Comparison of ENCODE assay signal across 1 cellular context in the genomic region with DNA sequence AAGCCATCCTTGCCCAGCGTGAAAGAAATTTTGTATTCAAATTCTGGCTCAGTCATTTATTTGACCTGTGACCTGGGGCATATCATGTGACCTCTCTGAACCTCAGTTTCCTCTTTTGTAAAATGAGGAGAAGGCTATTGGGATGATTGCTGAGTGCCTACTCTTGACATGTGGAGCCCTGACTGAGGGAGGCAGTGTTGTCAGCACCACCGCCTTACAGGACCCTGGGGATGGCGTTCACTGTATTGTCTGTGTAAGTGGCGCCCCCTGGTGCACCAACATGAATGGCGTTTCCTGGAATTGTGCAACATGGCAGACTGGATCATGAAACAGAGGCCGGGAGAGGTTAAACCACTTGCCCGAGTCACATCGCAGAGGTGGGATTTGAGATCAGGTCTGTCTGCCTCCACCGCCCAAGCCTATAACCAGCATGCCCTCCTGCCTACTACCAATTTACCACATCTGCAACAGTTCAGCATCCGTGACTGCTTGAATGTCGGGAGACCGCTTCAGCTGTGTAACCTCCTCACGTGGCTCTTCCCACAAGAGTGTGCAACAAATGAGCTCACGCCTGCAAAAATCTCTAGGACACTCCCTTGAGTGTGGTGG.
TF ChIP-seq lines count a peak whose summit lies in the region.

No MANE protein-coding gene starts in this region.

TF ChIP-seq in SK-N-SH, 30 proteins besides CTCF, POLR2A, EP300 and RAD21 (continued from another document):
- TF ChIP-seq, protein P1, sequence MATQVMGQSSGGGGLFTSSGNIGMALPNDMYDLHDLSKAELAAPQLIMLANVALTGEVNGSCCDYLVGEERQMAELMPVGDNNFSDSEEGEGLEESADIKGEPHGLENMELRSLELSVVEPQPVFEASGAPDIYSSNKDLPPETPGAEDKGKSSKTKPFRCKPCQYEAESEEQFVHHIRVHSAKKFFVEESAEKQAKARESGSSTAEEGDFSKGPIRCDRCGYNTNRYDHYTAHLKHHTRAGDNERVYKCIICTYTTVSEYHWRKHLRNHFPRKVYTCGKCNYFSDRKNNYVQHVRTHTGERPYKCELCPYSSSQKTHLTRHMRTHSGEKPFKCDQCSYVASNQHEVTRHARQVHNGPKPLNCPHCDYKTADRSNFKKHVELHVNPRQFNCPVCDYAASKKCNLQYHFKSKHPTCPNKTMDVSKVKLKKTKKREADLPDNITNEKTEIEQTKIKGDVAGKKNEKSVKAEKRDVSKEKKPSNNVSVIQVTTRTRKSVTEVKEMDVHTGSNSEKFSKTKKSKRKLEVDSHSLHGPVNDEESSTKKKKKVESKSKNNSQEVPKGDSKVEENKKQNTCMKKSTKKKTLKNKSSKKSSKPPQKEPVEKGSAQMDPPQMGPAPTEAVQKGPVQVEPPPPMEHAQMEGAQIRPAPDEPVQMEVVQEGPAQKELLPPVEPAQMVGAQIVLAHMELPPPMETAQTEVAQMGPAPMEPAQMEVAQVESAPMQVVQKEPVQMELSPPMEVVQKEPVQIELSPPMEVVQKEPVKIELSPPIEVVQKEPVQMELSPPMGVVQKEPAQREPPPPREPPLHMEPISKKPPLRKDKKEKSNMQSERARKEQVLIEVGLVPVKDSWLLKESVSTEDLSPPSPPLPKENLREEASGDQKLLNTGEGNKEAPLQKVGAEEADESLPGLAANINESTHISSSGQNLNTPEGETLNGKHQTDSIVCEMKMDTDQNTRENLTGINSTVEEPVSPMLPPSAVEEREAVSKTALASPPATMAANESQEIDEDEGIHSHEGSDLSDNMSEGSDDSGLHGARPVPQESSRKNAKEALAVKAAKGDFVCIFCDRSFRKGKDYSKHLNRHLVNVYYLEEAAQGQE (IDR thresholded peaks at IDR 0.05; ENCODE audit: low read depth, low read length): no peak
- no peak for TF ChIP-seq ELF1 (IDR thresholded peaks at IDR 0.05)
- TF ChIP-seq, protein P2, sequence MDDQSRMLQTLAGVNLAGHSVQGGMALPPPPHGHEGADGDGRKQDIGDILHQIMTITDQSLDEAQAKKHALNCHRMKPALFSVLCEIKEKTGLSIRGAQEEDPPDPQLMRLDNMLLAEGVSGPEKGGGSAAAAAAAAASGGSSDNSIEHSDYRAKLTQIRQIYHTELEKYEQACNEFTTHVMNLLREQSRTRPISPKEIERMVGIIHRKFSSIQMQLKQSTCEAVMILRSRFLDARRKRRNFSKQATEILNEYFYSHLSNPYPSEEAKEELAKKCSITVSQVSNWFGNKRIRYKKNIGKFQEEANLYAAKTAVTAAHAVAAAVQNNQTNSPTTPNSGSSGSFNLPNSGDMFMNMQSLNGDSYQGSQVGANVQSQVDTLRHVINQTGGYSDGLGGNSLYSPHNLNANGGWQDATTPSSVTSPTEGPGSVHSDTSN (IDR thresholded peaks at IDR 0.05): no peak
- no peak for TF ChIP-seq EZH2phosphoT487 (IDR thresholded peaks at IDR 0.05; ENCODE audit: borderline replicate concordance, low read depth)
- TF ChIP-seq FOXJ3 (CRISPR knock-in tag; IDR thresholded peaks at IDR 0.05): no peak
- TF ChIP-seq FOXM1 (IDR thresholded peaks at IDR 0.05; ENCODE audit: low read depth): no peak
- TF ChIP-seq, protein P3, sequence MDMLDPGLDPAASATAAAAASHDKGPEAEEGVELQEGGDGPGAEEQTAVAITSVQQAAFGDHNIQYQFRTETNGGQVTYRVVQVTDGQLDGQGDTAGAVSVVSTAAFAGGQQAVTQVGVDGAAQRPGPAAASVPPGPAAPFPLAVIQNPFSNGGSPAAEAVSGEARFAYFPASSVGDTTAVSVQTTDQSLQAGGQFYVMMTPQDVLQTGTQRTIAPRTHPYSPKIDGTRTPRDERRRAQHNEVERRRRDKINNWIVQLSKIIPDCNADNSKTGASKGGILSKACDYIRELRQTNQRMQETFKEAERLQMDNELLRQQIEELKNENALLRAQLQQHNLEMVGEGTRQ (IDR thresholded peaks at IDR 0.05; ENCODE audit: borderline replicate concordance, low read depth, low read length): no peak
- peak; percentile 44; the same call in 1 of the 2 replicates for TF ChIP-seq YY1 (IDR thresholded peaks at IDR 0.05; ENCODE audit: low read depth)
- TF ChIP-seq TAF1 (IDR thresholded peaks at IDR 0.05; ENCODE audit: borderline replicate concordance, low read depth, low read length): no peak
- TF ChIP-seq CHD2 (IDR thresholded peaks at IDR 0.05; ENCODE audit: low read length, partially characterized antibody): no peak
- no peak for TF ChIP-seq POLR2AphosphoS5 (IDR thresholded peaks at IDR 0.05; ENCODE audit: low read depth, low read length)
- TF ChIP-seq, protein P4, sequence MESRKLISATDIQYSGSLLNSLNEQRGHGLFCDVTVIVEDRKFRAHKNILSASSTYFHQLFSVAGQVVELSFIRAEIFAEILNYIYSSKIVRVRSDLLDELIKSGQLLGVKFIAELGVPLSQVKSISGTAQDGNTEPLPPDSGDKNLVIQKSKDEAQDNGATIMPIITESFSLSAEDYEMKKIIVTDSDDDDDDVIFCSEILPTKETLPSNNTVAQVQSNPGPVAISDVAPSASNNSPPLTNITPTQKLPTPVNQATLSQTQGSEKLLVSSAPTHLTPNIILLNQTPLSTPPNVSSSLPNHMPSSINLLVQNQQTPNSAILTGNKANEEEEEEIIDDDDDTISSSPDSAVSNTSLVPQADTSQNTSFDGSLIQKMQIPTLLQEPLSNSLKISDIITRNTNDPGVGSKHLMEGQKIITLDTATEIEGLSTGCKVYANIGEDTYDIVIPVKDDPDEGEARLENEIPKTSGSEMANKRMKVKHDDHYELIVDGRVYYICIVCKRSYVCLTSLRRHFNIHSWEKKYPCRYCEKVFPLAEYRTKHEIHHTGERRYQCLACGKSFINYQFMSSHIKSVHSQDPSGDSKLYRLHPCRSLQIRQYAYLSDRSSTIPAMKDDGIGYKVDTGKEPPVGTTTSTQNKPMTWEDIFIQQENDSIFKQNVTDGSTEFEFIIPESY (IDR thresholded peaks at IDR 0.05; ENCODE audit: borderline replicate concordance, low read depth): no peak
- no peak for TF ChIP-seq RXRA (IDR thresholded peaks at IDR 0.05; ENCODE audit: borderline replicate concordance, low read depth)
- TF ChIP-seq, protein P5, sequence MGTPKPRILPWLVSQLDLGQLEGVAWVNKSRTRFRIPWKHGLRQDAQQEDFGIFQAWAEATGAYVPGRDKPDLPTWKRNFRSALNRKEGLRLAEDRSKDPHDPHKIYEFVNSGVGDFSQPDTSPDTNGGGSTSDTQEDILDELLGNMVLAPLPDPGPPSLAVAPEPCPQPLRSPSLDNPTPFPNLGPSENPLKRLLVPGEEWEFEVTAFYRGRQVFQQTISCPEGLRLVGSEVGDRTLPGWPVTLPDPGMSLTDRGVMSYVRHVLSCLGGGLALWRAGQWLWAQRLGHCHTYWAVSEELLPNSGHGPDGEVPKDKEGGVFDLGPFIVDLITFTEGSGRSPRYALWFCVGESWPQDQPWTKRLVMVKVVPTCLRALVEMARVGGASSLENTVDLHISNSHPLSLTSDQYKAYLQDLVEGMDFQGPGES (IDR thresholded peaks at IDR 0.05; ENCODE audit: low read depth, low read length): no peak
- no peak for TF ChIP-seq MEF2A (IDR thresholded peaks at IDR 0.05; ENCODE audit: borderline replicate concordance, low read depth)
- TF ChIP-seq, protein P6, sequence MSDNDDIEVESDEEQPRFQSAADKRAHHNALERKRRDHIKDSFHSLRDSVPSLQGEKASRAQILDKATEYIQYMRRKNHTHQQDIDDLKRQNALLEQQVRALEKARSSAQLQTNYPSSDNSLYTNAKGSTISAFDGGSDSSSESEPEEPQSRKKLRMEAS (IDR thresholded peaks at IDR 0.05; ENCODE audit: low read depth): no peak
- no peak for TF ChIP-seq GABPA (IDR thresholded peaks at IDR 0.05; ENCODE audit: low read depth)
- no peak for TF ChIP-seq NFIC (IDR thresholded peaks at IDR 0.05; ENCODE audit: borderline replicate concordance)
- TF ChIP-seq GATA2 (CRISPR knock-in tag; IDR thresholded peaks at IDR 0.05): no peak
- peak; percentile 75; the same call in 1 of the 2 replicates for TF ChIP-seq MXI1 (IDR thresholded peaks at IDR 0.05; ENCODE audit: low read depth, low read length)
- TF ChIP-seq FOSL2 (IDR thresholded peaks at IDR 0.05; ENCODE audit: borderline replicate concordance, low read depth): no peak
- TF ChIP-seq TEAD4 (IDR thresholded peaks at IDR 0.05; ENCODE audit: borderline replicate concordance, insufficient read depth): no peak
- no peak for TF ChIP-seq JUND (IDR thresholded peaks at IDR 0.05)
- TF ChIP-seq RFX5 (IDR thresholded peaks at IDR 0.05; ENCODE audit: low read length): no peak
TF ChIP-seq in SK-N-SH: peak in this region for 5.
